ENCODE assay signal across 23 cellular contexts in the genomic region with DNA sequence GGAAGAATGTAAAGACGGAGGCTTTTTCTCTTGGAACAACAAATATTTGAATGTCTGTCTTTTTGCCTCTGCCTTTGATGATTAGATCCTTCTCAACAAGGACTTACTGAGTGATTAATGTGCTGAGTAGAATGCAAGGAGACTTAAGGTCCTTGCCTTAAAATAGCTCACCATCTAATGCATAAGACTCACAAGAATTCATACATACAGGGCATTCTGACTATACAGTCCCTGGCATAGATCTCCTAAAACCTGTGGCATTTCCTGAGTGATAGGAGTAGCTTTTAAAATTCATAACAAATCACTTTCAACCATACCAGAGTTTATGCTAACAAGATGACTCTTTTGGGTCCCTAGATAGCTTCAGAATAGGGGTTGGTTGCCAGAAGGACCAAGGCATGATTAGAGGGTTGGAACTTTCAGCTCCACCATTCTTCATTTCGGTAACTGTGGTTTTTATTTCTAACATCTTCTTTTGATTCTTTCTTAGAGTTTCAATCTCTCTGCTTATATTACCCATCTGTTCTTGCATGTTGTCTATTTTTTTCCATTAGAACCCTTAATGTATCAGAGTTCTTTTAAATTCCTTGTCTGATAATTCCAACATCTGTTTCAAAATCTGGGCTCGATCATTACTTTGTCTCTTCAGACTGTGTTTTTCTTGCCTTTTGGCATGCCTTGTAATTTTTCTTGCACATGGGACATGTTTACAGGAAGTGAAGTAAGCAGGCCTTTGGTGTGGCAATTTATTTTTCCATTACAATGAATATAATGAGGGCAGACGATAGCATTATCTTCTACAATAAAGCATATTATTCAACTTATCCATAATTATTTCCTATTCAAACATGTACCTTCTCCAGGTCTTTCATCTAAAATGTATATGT. TPM values are rescaled to one million over a fixed set of nuclear protein-coding genes. Genes with fewer than 3 reads are reported as not detected.
DNase-seq lines count a peak whose midpoint lies in the region; ATAC-seq and TF ChIP-seq lines count a peak whose summit lies in the region.
"Had no signal": no experiment of that assay in that cellular context is flagged by ENCODE, and none has a peak within 500 bp of the region (broad histone marks: within the 10 kb centered on the region; RNA-seq: fewer than 3 reads in every experiment).

No MANE protein-coding gene starts in this region.

- ATAC-seq in GM18502 (IDR thresholded peaks at IDR 0.05; ENCODE audit: poor library complexity, unreplicated experiment) (no peak), HG03280 (IDR thresholded peaks at IDR 0.05; ENCODE audit: unreplicated experiment) (no peak)
- ATAC-seq: activated CD8-positive, alpha-beta T cell treated with anti-CD3 and anti-CD28 coated beads, Interleukin-2, amount 10 ng/mL, durations not matched to agents 7 days and 5 days; activated T-cell treated with anti-CD3 and anti-CD28 coated beads, Interleukin-2, amount 50 U/mL, for 72 hours; CD8-positive, alpha-beta T cell; K562 had no signal

- H3K36me3 Mint-ChIP-seq in mesothelial cell of epicardium = peaks cover 5% of the 10 kb centered on the region
- H3K36me3 Mint-ChIP-seq: activated naive CD8-positive, alpha-beta T cell treated with anti-CD3 and anti-CD28 coated beads for 36 hours; CD8-positive, alpha-beta T cell had no signal

- TF ChIP-seq CTCF in fibroblast of lung (conservative IDR thresholded peaks at IDR 0.05 in 1 of 2, IDR thresholded peaks at IDR 0.05 in 1 of 2; ENCODE audit: low read depth in 1 of 2, low read length in 2 of 2) = no peak
- TF ChIP-seq CTCF in mesothelial cell of epicardium (IDR thresholded peaks at IDR 0.05; ENCODE audit: unreplicated experiment) = no peak

- H3K4me1 Mint-ChIP-seq in mesothelial cell of epicardium = peaks cover 20% of the 10 kb centered on the region
- H3K4me1 Mint-ChIP-seq: activated B cell treated with CpG ODN at 0.5 μM for 24 hours; activated naive CD8-positive, alpha-beta T cell treated with anti-CD3 and anti-CD28 coated beads for 36 hours had no signal

- peak; percentile 74 for DNase-seq in HS-27A (ENCODE audit: low read depth)
- peak; percentile 20 to 62 for DNase-seq in fibroblast of lung (ENCODE audit: low read depth in 2 of 2)
- DNase-seq in mesothelial cell of epicardium (ENCODE audit: low spot score in 2 of 2, unreplicated experiment in 2 of 2) = no peak
- no peak for DNase-seq in NCI-H146 (lab: John Stamatoyannopoulos, UW)
- no peak for DNase-seq in NCI-H446 treated with DMSO at 0.1 percent for 48 hours (lab: John Stamatoyannopoulos, UW)
- DNase-seq: ACHN; activated B cell treated with CpG ODN at 0.5 μM for 24 hours; activated CD8-positive, alpha-beta T cell treated with anti-CD3 and anti-CD28 coated beads, Interleukin-2, amount 10 ng/mL, durations not matched to agents 7 days and 5 days; activated naive CD8-positive, alpha-beta T cell treated with anti-CD3 and anti-CD28 coated beads for 36 hours; activated T-cell treated with anti-CD3 and anti-CD28 coated beads, Interleukin-2, amount 50 U/mL, for 72 hours; CD8-positive, alpha-beta T cell; NCI-H748 treated with DMSO at 0.1 percent for 48 hours; nephron progenitor cell; stimulated activated naive CD4-positive, alpha-beta T cell treated with Interleukin-2 at 50 U/mL for 16 hours; T-helper 2 cell; trophoblast cell had no signal

- no peaks in the 10 kb centered on the region for H3K36me3 ChIP-seq in ACC112 (ENCODE audit: insufficient read depth, low read length)
- no peaks in the 10 kb centered on the region for H3K36me3 ChIP-seq in fibroblast of lung (ENCODE audit: control insufficient read depth, insufficient read depth, low read length)
- H3K36me3 ChIP-seq: breast epithelium, SJSA1 had no signal

- peaks cover 10% of the 10 kb centered on the region for H3K9me3 Mint-ChIP-seq in mesothelial cell of epicardium
- H3K9me3 Mint-ChIP-seq: activated B cell treated with CpG ODN at 0.5 μM for 24 hours; activated naive CD8-positive, alpha-beta T cell treated with anti-CD3 and anti-CD28 coated beads for 36 hours; activated T-cell treated with anti-CD3 and anti-CD28 coated beads, Interleukin-2, amount 50 U/mL, for 72 hours; CD8-positive, alpha-beta T cell had no signal

- H4K20me1 ChIP-seq in fibroblast of lung (ENCODE audit: control insufficient read depth, extremely low read depth, insufficient read depth, low read length) = no peaks in the 10 kb centered on the region

- H3K4me1 ChIP-seq in ACC112 (ENCODE audit: control insufficient read depth, insufficient read depth, low read length, unreplicated experiment) (peaks cover 12% of the 10 kb centered on the region), fibroblast of lung (ENCODE audit: control insufficient read depth, extremely low read depth, insufficient read depth, low read length) (no peaks in the 10 kb centered on the region)
- H3K4me1 ChIP-seq: breast epithelium had no signal

- H3K4me3 ChIP-seq in ACC112 (ENCODE audit: low read depth, low read length) = no peak overlapping the region
- no peak overlapping the region for H3K4me3 ChIP-seq in fibroblast of lung (replicated peaks in 1 of 4; ENCODE audit: control extremely low read depth in 1 of 4, insufficient read depth in 1 of 4, low read depth in 3 of 4, low read length in 4 of 4)
- H3K4me3 ChIP-seq: breast epithelium, K562, SJSA1 had no signal

- peak overlapping the region; percentile 70 for H3K27ac Mint-ChIP-seq in mesothelial cell of epicardium
- H3K27ac Mint-ChIP-seq: activated B cell treated with CpG ODN at 0.5 μM for 24 hours; activated CD8-positive, alpha-beta T cell treated with anti-CD3 and anti-CD28 coated beads, Interleukin-2, amount 10 ng/mL, durations not matched to agents 7 days and 5 days; activated naive CD8-positive, alpha-beta T cell treated with anti-CD3 and anti-CD28 coated beads for 36 hours; activated T-cell treated with anti-CD3 and anti-CD28 coated beads, Interleukin-2, amount 50 U/mL, for 72 hours; CD8-positive, alpha-beta T cell; nephron progenitor cell had no signal

- H2AFZ ChIP-seq in ACC112 (ENCODE audit: low read length, unreplicated experiment) (no peak overlapping the region), fibroblast of lung (ENCODE audit: low read length) (no peak overlapping the region)

- H3K79me2 ChIP-seq in ACC112 (ENCODE audit: control insufficient read depth, insufficient read depth, low read length, unreplicated experiment) (no peaks in the 10 kb centered on the region), fibroblast of lung (ENCODE audit: control insufficient read depth, insufficient read depth, low read length) (no peaks in the 10 kb centered on the region)

- no peak overlapping the region for H3K4me3 Mint-ChIP-seq in mesothelial cell of epicardium
- H3K4me3 Mint-ChIP-seq: activated B cell treated with CpG ODN at 0.5 μM for 24 hours; activated CD8-positive, alpha-beta T cell treated with anti-CD3 and anti-CD28 coated beads, Interleukin-2, amount 10 ng/mL, durations not matched to agents 7 days and 5 days; activated naive CD8-positive, alpha-beta T cell treated with anti-CD3 and anti-CD28 coated beads for 36 hours; activated T-cell treated with anti-CD3 and anti-CD28 coated beads, Interleukin-2, amount 50 U/mL, for 72 hours; CD8-positive, alpha-beta T cell; nephron progenitor cell had no signal

- no peak overlapping the region for H3K4me2 ChIP-seq in fibroblast of lung (ENCODE audit: extremely low read depth, insufficient read depth, low read length)

- no peak overlapping the region for H3K9ac ChIP-seq in fibroblast of lung (ENCODE audit: insufficient read depth, low read length)

- H3K27ac ChIP-seq in ACC112 (ENCODE audit: low read depth, low read length) (peak overlapping the region; percentile 43), fibroblast of lung (ENCODE audit: insufficient read depth, low read length) (no peak overlapping the region)
- H3K27ac ChIP-seq: SJSA1 had no signal

- no peaks in the 10 kb centered on the region for H3K27me3 Mint-ChIP-seq in mesothelial cell of epicardium (ENCODE audit: low read depth)
- H3K27me3 Mint-ChIP-seq: activated B cell treated with CpG ODN at 0.5 μM for 24 hours; activated naive CD8-positive, alpha-beta T cell treated with anti-CD3 and anti-CD28 coated beads for 36 hours had no signal

- no peaks in the 10 kb centered on the region for H3K9me3 ChIP-seq in fibroblast of lung (ENCODE audit: control insufficient read depth, insufficient read depth, low read depth, low read length)
- H3K9me3 ChIP-seq: breast epithelium, SJSA1 had no signal

- no peaks in the 10 kb centered on the region for H3K27me3 ChIP-seq in ACC112 (ENCODE audit: insufficient read depth, low read length)
- H3K27me3 ChIP-seq in fibroblast of lung (ENCODE audit: control insufficient read depth, insufficient read depth, low read length) = no peaks in the 10 kb centered on the region
- H3K27me3 ChIP-seq: breast epithelium, SJSA1 had no signal

RNA-seq across cellular contexts. Expression of a gene that starts 48.6 kb away (rescaled TPM):
- total RNA-seq in fibroblast of lung = 4.5 and 7.7 TPM in 2 replicates
- 17.8 and 39.0 TPM in 2 replicates for polyA plus RNA-seq in fibroblast of lung
- polyA plus RNA-seq in fibroblast of lung (2012) = 11.0 and 20.9 TPM in 2 replicates
- polyA minus RNA-seq in fibroblast of lung (ENCODE audit: low replicate concordance) = 0.63 and 8.0 TPM in 2 replicates
- total RNA-seq in mesothelial cell of epicardium = 14.5 to 19.2 TPM (median 16.6 TPM) in 3 replicates
- total RNA-seq: activated CD8-positive, alpha-beta T cell treated with anti-CD3 and anti-CD28 coated beads, Interleukin-2, amount 10 ng/mL, durations not matched to agents 7 days and 5 days; activated naive CD8-positive, alpha-beta T cell treated with anti-CD3 and anti-CD28 coated beads for 36 hours; activated T-cell treated with anti-CD3 and anti-CD28 coated beads, Interleukin-2, amount 50 U/mL, for 72 hours; CD8-positive, alpha-beta T cell; pulmonary artery endothelial cell had no signal

Comparison
In these comparisons a context has a peak if more than half of its experiments do, and no peak if none do; other contexts are left out.
1. DNase-seq: peak in HS-27A (single experiment) and fibroblast of lung (2 of 2); none in mesothelial cell of epicardium (0 of 2), NCI-H146 (single experiment) and NCI-H446 treated with DMSO at 0.1 percent for 48 hours (single experiment).